In the genomic region with DNA sequence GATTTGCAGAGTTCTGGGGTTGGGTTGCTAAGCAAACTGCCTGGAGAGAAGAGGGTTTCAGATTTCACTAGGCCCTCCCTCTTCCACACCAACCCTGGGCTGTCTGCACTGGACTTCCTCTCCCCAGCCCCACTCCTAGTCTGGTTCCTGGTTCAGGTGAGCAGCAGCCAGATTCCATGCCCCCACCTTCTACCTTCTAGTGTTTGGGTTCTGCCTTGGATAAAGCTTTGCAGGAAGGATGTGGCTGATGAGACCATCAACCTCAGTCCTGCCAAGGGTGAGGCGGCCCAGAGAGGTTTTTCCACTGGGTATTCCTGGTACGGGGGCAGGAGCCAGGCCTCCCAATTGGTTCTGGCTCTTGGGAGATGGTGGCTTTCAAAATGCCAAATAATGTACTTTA, we compare ENCODE assay signal across 9 cellular contexts.
DNase-seq lines count a peak whose midpoint lies in the region; ATAC-seq and TF ChIP-seq lines count a peak whose summit lies in the region.
"Had no signal": no experiment of that assay in that cellular context is flagged by ENCODE, and none has a peak within 500 bp of the region (broad histone marks: within the 10 kb centered on the region; RNA-seq: fewer than 3 reads in every experiment).

No MANE protein-coding gene starts in this region.

- H3K9me3 ChIP-seq in body of pancreas (no peaks in the 10 kb centered on the region), mucosa of descending colon (no peaks in the 10 kb centered on the region)

- DNase-seq in DMS153 (lab: John Stamatoyannopoulos, UW) (peak; percentile 82), MV-4-11 (lab: John Stamatoyannopoulos, UW) (peak; percentile 1), body of pancreas (peak in 3 of 4 donors; percentile 35 to 47 (median 45)), mucosa of descending colon (no peak), medulla oblongata (ENCODE audit: extremely low spot score) (no peak)
- DNase-seq in stimulated activated CD4-positive, alpha-beta T cell treated with anti-CD3 and anti-CD28 coated beads, Interleukin-4, amount 100 ng/mL, for 4 hours: no peak
- DNase-seq in activated CD4-positive, alpha-beta T cell treated with anti-CD3 and anti-CD28 coated beads for 1 hour: no peak
- DNase-seq: activated CD4-positive, alpha-beta T cell treated with anti-CD3 and anti-CD28 coated beads, Interleukin-2, amount 50 U/mL, for 1 hour had no signal

- WGBS in body of pancreas, 2 donors: 82 to 100% methylated on average over 2 of the region's 2 CpGs

- H3K27me3 ChIP-seq in body of pancreas: no peaks in the 10 kb centered on the region

- H3K36me3 ChIP-seq in body of pancreas (replicated peaks in 1 of 2; ENCODE audit: insufficient read depth in 1 of 2, low read depth in 2 of 2) (no peaks in the 10 kb centered on the region), mucosa of descending colon (ENCODE audit: low read depth) (no peaks in the 10 kb centered on the region)

- ATAC-seq in body of pancreas (peak; percentile 47), mucosa of descending colon (peak; percentile 51), HG03354 (IDR thresholded peaks at IDR 0.05; ENCODE audit: poor library complexity, severe bottlenecking, unreplicated experiment) (no peak)

- H3K27ac ChIP-seq in body of pancreas: peak overlapping the region in 1 of 4 donors; percentile 25

- H3K4me3 ChIP-seq in body of pancreas (no peak overlapping the region), mucosa of descending colon (no peak overlapping the region)

- no peak for TF ChIP-seq POLR2A in body of pancreas (IDR thresholded peaks at IDR 0.05)

- TF ChIP-seq CTCF in body of pancreas (IDR thresholded peaks at IDR 0.05): no peak
- no peak for TF ChIP-seq CTCF in mucosa of descending colon (IDR thresholded peaks at IDR 0.05)

- intact Hi-C loops in body of pancreas (cut with DNase I): no loop called here
- intact Hi-C loops in mucosa of descending colon (cut with DNase I, micrococcal nuclease): no loop called here

- H3K4me1 ChIP-seq in body of pancreas: peaks cover 35% of the 10 kb centered on the region
- H3K4me1 ChIP-seq in mucosa of descending colon (ENCODE audit: low read depth): peaks cover 2% of the 10 kb centered on the region

Comparison
In these comparisons a context has a peak if more than half of its experiments do, and no peak if none do; other contexts are left out.
1. DNase-seq: peak in DMS153 (single experiment), MV-4-11 (single experiment) and body of pancreas (3 of 4); none in mucosa of descending colon (0 of 3), medulla oblongata (single experiment), stimulated activated CD4-positive, alpha-beta T cell treated with anti-CD3 and anti-CD28 coated beads, Interleukin-4, amount 100 ng/mL, for 4 hours (0 of 2) and activated CD4-positive, alpha-beta T cell treated with anti-CD3 and anti-CD28 coated beads for 1 hour (single experiment).